ENCODE assay signal across 1 cellular context in the genomic region with DNA sequence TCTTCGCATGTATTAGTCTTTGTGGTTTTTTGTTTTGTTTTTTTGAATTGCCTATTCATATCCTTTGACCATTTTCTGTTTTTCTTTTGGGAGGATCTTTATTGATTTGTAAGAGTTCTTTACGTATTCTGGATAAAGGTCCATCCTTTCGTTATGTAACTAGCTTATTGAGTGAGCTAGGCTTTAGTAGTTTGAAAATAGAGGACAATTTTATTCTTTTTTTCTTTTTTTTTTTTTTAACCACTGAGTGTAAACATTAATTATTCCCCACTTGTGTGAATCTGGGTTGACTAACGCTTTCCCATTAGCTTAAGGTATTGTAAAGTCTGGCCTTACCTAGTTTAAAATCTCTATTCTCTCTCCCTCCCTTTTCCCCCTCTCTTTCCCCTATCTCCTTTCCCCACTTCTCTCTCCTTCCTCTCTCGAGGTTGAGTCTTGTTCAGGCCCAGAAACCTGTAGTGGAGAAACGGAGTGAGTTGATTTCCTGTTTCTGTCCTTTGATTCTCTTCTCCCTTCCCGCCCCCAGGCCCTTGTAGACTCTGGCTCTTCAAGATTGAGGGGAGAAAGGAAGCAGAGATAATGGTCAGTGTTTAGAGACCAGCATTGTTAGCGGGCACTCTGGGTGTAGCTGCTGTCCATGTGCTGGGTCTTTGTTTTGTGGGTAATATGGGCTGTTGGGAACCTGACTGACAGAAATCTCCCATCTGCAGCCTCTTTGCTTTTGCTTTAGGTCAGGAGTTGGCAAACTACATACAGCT.
TF ChIP-seq lines count a peak whose summit lies in the region.

No MANE protein-coding gene starts in this region.

TF ChIP-seq in IMR-90, 13 proteins besides CTCF, POLR2A, EP300 and RAD21 (continued from another document):
- TF ChIP-seq, protein P1, sequence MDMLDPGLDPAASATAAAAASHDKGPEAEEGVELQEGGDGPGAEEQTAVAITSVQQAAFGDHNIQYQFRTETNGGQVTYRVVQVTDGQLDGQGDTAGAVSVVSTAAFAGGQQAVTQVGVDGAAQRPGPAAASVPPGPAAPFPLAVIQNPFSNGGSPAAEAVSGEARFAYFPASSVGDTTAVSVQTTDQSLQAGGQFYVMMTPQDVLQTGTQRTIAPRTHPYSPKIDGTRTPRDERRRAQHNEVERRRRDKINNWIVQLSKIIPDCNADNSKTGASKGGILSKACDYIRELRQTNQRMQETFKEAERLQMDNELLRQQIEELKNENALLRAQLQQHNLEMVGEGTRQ (IDR thresholded peaks at IDR 0.05; ENCODE audit: low read depth, low read length), result no peak
- no peak for TF ChIP-seq MXI1 (IDR thresholded peaks at IDR 0.05; ENCODE audit: borderline replicate concordance, low read depth, low read length)
- TF ChIP-seq SMC3 (IDR thresholded peaks at IDR 0.05; ENCODE audit: low read depth, low read length), result no peak
- no peak for TF ChIP-seq MAFK (IDR thresholded peaks at IDR 0.05; ENCODE audit: low read depth, low read length)
- TF ChIP-seq, protein P2, sequence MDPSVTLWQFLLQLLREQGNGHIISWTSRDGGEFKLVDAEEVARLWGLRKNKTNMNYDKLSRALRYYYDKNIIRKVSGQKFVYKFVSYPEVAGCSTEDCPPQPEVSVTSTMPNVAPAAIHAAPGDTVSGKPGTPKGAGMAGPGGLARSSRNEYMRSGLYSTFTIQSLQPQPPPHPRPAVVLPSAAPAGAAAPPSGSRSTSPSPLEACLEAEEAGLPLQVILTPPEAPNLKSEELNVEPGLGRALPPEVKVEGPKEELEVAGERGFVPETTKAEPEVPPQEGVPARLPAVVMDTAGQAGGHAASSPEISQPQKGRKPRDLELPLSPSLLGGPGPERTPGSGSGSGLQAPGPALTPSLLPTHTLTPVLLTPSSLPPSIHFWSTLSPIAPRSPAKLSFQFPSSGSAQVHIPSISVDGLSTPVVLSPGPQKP (IDR thresholded peaks at IDR 0.05; ENCODE audit: borderline replicate concordance, low read depth, low read length), result no peak
- TF ChIP-seq NFE2L2 (IDR thresholded peaks at IDR 0.05; ENCODE audit: low read depth, low read length), result no peak
- no peak for TF ChIP-seq RCOR1 (IDR thresholded peaks at IDR 0.05; ENCODE audit: insufficient replicate concordance, low read length)
- TF ChIP-seq CEBPB (IDR thresholded peaks at IDR 0.05; ENCODE audit: low read depth, low read length), result no peak
- no peak for TF ChIP-seq MAZ (IDR thresholded peaks at IDR 0.05; ENCODE audit: borderline replicate concordance, low read depth, low read length)
